ENCODE assay signal across 1 cellular context in the genomic region with DNA sequence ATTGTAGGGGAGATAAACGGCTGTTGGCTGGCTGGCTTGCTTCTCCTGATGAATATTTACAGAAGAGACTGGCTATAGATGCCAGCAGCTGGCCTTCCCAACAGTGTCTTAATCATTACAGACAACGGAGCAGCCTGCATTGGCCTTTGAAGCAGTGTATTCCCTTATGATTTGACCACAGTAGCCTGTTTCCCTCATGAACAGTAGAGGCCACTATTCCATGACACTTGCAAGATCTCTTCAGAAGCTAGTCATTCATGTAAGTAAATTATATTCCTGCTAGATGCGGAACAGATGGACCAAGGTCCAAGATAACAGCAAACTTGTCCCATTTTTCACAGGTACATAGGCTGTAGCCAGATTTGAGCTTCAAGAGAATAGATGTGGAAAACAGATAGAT.
TF ChIP-seq lines count a peak whose summit lies in the region.

No MANE protein-coding gene starts in this region.

TF ChIP-seq in GM23338, 12 proteins besides CTCF, POLR2A, EP300 and RAD21 (continued from another document):
- TF ChIP-seq, protein P1, sequence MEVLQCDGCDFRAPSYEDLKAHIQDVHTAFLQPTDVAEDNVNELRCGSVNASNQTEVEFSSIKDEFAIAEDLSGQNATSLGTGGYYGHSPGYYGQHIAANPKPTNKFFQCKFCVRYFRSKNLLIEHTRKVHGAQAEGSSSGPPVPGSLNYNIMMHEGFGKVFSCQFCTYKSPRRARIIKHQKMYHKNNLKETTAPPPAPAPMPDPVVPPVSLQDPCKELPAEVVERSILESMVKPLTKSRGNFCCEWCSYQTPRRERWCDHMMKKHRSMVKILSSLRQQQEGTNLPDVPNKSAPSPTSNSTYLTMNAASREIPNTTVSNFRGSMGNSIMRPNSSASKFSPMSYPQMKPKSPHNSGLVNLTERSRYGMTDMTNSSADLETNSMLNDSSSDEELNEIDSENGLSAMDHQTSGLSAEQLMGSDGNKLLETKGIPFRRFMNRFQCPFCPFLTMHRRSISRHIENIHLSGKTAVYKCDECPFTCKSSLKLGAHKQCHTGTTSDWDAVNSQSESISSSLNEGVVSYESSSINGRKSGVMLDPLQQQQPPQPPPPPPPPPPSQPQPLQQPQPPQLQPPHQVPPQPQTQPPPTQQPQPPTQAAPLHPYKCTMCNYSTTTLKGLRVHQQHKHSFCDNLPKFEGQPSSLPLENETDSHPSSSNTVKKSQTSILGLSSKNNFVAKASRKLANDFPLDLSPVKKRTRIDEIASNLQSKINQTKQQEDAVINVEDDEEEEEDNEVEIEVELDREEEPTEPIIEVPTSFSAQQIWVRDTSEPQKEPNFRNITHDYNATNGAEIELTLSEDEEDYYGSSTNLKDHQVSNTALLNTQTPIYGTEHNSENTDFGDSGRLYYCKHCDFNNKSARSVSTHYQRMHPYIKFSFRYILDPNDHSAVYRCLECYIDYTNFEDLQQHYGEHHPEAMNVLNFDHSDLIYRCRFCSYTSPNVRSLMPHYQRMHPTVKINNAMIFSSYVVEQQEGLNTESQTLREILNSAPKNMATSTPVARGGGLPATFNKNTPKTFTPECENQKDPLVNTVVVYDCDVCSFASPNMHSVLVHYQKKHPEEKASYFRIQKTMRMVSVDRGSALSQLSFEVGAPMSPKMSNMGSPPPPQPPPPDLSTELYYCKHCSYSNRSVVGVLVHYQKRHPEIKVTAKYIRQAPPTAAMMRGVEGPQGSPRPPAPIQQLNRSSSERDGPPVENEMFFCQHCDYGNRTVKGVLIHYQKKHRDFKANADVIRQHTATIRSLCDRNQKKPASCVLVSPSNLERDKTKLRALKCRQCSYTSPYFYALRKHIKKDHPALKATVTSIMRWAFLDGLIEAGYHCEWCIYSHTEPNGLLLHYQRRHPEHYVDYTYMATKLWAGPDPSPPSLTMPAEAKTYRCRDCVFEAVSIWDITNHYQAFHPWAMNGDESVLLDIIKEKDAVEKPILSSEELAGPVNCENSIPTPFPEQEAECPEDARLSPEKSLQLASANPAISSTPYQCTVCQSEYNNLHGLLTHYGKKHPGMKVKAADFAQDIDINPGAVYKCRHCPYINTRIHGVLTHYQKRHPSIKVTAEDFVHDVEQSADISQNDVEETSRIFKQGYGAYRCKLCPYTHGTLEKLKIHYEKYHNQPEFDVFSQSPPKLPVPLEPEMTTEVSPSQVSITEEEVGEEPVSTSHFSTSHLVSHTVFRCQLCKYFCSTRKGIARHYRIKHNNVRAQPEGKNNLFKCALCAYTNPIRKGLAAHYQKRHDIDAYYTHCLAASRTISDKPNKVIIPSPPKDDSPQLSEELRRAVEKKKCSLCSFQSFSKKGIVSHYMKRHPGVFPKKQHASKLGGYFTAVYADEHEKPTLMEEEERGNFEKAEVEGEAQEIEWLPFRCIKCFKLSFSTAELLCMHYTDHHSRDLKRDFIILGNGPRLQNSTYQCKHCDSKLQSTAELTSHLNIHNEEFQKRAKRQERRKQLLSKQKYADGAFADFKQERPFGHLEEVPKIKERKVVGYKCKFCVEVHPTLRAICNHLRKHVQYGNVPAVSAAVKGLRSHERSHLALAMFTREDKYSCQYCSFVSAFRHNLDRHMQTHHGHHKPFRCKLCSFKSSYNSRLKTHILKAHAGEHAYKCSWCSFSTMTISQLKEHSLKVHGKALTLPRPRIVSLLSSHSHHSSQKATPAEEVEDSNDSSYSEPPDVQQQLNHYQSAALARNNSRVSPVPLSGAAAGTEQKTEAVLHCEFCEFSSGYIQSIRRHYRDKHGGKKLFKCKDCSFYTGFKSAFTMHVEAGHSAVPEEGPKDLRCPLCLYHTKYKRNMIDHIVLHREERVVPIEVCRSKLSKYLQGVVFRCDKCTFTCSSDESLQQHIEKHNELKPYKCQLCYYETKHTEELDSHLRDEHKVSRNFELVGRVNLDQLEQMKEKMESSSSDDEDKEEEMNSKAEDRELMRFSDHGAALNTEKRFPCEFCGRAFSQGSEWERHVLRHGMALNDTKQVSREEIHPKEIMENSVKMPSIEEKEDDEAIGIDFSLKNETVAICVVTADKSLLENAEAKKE (CRISPR knock-in tag; IDR thresholded peaks at IDR 0.05): no peak
- TF ChIP-seq STAT1 (IDR thresholded peaks at IDR 0.05; ENCODE audit: unreplicated experiment) (no peak), CREB1 (CRISPR knock-in tag; IDR thresholded peaks at IDR 0.05; ENCODE audit: low read depth) (no peak), POLR2AphosphoS5 (IDR thresholded peaks at IDR 0.05; ENCODE audit: low read depth) (no peak), EZH2 (IDR thresholded peaks at IDR 0.05; ENCODE audit: low read depth, unreplicated experiment) (no peak), JUNB (IDR thresholded peaks at IDR 0.05; ENCODE audit: unreplicated experiment) (no peak), ZNF114 (CRISPR knock-in tag; IDR thresholded peaks at IDR 0.05) (no peak), NANOG (IDR thresholded peaks at IDR 0.05; ENCODE audit: borderline replicate concordance) (no peak)
- TF ChIP-seq, protein P2, sequence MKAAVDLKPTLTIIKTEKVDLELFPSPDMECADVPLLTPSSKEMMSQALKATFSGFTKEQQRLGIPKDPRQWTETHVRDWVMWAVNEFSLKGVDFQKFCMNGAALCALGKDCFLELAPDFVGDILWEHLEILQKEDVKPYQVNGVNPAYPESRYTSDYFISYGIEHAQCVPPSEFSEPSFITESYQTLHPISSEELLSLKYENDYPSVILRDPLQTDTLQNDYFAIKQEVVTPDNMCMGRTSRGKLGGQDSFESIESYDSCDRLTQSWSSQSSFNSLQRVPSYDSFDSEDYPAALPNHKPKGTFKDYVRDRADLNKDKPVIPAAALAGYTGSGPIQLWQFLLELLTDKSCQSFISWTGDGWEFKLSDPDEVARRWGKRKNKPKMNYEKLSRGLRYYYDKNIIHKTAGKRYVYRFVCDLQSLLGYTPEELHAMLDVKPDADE (IDR thresholded peaks at IDR 0.05): no peak
- TF ChIP-seq, protein P3, sequence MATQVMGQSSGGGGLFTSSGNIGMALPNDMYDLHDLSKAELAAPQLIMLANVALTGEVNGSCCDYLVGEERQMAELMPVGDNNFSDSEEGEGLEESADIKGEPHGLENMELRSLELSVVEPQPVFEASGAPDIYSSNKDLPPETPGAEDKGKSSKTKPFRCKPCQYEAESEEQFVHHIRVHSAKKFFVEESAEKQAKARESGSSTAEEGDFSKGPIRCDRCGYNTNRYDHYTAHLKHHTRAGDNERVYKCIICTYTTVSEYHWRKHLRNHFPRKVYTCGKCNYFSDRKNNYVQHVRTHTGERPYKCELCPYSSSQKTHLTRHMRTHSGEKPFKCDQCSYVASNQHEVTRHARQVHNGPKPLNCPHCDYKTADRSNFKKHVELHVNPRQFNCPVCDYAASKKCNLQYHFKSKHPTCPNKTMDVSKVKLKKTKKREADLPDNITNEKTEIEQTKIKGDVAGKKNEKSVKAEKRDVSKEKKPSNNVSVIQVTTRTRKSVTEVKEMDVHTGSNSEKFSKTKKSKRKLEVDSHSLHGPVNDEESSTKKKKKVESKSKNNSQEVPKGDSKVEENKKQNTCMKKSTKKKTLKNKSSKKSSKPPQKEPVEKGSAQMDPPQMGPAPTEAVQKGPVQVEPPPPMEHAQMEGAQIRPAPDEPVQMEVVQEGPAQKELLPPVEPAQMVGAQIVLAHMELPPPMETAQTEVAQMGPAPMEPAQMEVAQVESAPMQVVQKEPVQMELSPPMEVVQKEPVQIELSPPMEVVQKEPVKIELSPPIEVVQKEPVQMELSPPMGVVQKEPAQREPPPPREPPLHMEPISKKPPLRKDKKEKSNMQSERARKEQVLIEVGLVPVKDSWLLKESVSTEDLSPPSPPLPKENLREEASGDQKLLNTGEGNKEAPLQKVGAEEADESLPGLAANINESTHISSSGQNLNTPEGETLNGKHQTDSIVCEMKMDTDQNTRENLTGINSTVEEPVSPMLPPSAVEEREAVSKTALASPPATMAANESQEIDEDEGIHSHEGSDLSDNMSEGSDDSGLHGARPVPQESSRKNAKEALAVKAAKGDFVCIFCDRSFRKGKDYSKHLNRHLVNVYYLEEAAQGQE (IDR thresholded peaks at IDR 0.05; ENCODE audit: unreplicated experiment): no peak
